Comparison of ENCODE assay signal across 8 cellular contexts in the genomic region with DNA sequence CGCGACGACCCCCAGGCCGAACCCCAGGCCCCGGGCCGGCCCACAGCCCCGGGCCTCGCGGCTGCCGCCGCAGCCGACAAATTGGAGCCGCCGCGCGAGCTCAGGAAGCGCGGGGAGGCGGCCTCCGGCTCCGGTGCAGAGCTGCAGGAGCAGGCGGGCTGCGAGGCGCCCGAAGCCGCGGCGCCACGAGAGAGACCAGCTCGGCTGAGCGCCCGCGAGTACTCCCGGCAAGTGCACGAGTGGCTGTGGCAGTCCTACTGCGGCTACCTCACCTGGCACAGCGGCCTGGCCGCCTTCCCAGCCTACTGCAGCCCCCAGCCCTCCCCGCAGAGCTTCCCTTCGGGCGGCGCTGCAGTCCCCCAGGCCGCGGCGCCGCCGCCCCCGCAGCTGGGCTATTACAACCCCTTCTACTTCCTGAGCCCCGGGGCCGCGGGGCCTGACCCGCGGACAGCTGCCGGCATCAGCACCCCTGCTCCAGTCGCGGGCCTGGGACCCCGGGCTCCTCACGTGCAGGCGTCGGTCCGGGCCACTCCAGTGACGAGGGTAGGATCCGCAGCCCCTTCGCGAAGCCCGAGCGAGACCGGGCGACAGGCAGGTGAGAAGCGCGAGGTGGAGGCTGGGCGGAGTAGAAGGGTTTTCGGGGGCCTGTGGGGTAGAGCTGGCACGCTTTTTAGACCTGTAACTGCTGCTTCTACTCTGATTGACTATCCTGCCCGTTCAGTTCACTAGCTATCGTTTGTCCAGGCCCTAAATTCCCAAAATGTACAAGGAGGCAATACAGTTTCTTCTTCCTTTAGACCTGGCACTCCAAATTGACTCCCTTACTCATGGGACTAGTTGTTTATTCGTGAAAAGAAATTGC. TPM values are rescaled to one million over a fixed set of nuclear protein-coding genes. Genes with fewer than 3 reads are reported as not detected.
DNase-seq lines count a peak whose midpoint lies in the region; ATAC-seq and TF ChIP-seq lines count a peak whose summit lies in the region.

No MANE protein-coding gene starts in this region.

- H3K9me3 ChIP-seq in tibial nerve, result no peaks in the 10 kb centered on the region

- peaks cover 2% of the 10 kb centered on the region for H3K27me3 Mint-ChIP-seq in activated T-helper 1 cell treated with anti-CD3 and anti-CD28 coated beads, Interleukin-12 subunit alpha, Interleukin-12 subunit beta, Interleukin-2, Interleukin-4 antibody, amounts not matched to agents 30 ng/mL and 10 ng/mL and 1 ng/mL, durations not matched to agents 14 hours and 24 hours and 36 hours (ENCODE audit: insufficient read depth)
- no peaks in the 10 kb centered on the region for H3K27me3 Mint-ChIP-seq in natural killer cell treated with Interleukin-12 subunit alpha and Interleukin-12 subunit beta and Interleukin-15 and Interleukin-18, amount 100 ng/mL, for 72 hours

- ATAC-seq in GM18861 (IDR thresholded peaks at IDR 0.05; ENCODE audit: unreplicated experiment), result peak; percentile 41
- peak; percentile 58 for ATAC-seq in HG03045 (IDR thresholded peaks at IDR 0.05; ENCODE audit: unreplicated experiment)
- peak; percentile 71 to 77 for ATAC-seq in natural killer cell treated with Interleukin-12 subunit alpha and Interleukin-12 subunit beta and Interleukin-15 and Interleukin-18, amount 100 ng/mL, for 72 hours

- peaks cover 0 to 28% (median 4%) of the 10 kb centered on the region in 4 donors for H3K4me1 ChIP-seq in tibial nerve

- H3K27ac Mint-ChIP-seq in activated T-helper 1 cell treated with anti-CD3 and anti-CD28 coated beads, Interleukin-12 subunit alpha, Interleukin-12 subunit beta, Interleukin-2, Interleukin-4 antibody, amounts not matched to agents 30 ng/mL and 10 ng/mL and 1 ng/mL, durations not matched to agents 14 hours and 24 hours and 36 hours, result peak overlapping the region; percentile 78
- peak overlapping the region; percentile 86 to 93 for H3K27ac Mint-ChIP-seq in natural killer cell treated with Interleukin-12 subunit alpha and Interleukin-12 subunit beta and Interleukin-15 and Interleukin-18, amount 100 ng/mL, for 72 hours

- H3K4me3 Mint-ChIP-seq in activated T-helper 1 cell treated with anti-CD3 and anti-CD28 coated beads, Interleukin-12 subunit alpha, Interleukin-12 subunit beta, Interleukin-2, Interleukin-4 antibody, amounts not matched to agents 30 ng/mL and 10 ng/mL and 1 ng/mL, durations not matched to agents 14 hours and 24 hours and 36 hours, result peak overlapping the region; percentile 85
- peak overlapping the region; percentile 97 for H3K4me3 Mint-ChIP-seq in natural killer cell treated with Interleukin-12 subunit alpha and Interleukin-12 subunit beta and Interleukin-15 and Interleukin-18, amount 100 ng/mL, for 72 hours

- no peak for TF ChIP-seq CTCF in AG04449 (IDR thresholded peaks at IDR 0.05; ENCODE audit: insufficient read depth, low read length, missing control alignments)
- TF ChIP-seq CTCF in fibroblast of mammary gland (conservative IDR thresholded peaks at IDR 0.05; ENCODE audit: control insufficient read depth, insufficient read depth, low read depth, low read length), result no peak
- TF ChIP-seq CTCF in tibial nerve (IDR thresholded peaks at IDR 0.05), result no peak

- H3K9me3 Mint-ChIP-seq in activated T-helper 1 cell treated with anti-CD3 and anti-CD28 coated beads, Interleukin-12 subunit alpha, Interleukin-12 subunit beta, Interleukin-2, Interleukin-4 antibody, amounts not matched to agents 30 ng/mL and 10 ng/mL and 1 ng/mL, durations not matched to agents 14 hours and 24 hours and 36 hours, result no peaks in the 10 kb centered on the region
- no peaks in the 10 kb centered on the region for H3K9me3 Mint-ChIP-seq in natural killer cell treated with Interleukin-12 subunit alpha and Interleukin-12 subunit beta and Interleukin-15 and Interleukin-18, amount 100 ng/mL, for 72 hours

- peak overlapping the region; percentile 95 to 99 (median 98) for H3K27ac ChIP-seq in tibial nerve

- 1% methylated on average over 29 to 54 of the region's 77 CpGs for WGBS in tibial nerve, 2 donors

- H3K36me3 Mint-ChIP-seq in activated T-helper 1 cell treated with anti-CD3 and anti-CD28 coated beads, Interleukin-12 subunit alpha, Interleukin-12 subunit beta, Interleukin-2, Interleukin-4 antibody, amounts not matched to agents 30 ng/mL and 10 ng/mL and 1 ng/mL, durations not matched to agents 14 hours and 24 hours and 36 hours (ENCODE audit: low read depth), result peaks cover 19% of the 10 kb centered on the region
- no peaks in the 10 kb centered on the region for H3K36me3 Mint-ChIP-seq in natural killer cell treated with Interleukin-12 subunit alpha and Interleukin-12 subunit beta and Interleukin-15 and Interleukin-18, amount 100 ng/mL, for 72 hours

- POLR2A ChIA-PET in AG04449 (lab: Yijun Ruan, JAX), result interaction anchor here (0.6 kb wide), 1 partner anchor 254 kb away, joined by 3 read pairs; no protein-coding TSS in a partner anchor

- intact Hi-C loops in activated T-helper 1 cell treated with anti-CD3 and anti-CD28 coated beads, Interleukin-12 subunit alpha, Interleukin-12 subunit beta, Interleukin-2, Interleukin-4 antibody, amounts not matched to agents 30 ng/mL and 10 ng/mL and 1 ng/mL, durations not matched to agents 14 hours and 24 hours and 36 hours (cut with micrococcal nuclease), result loop anchor here (1.0 to 10.0 kb wide), 9 partner anchors 16 to 663 kb away; partner anchors contain the start of genes KDM1B, KIF13A, NUP153 and TPMT

- CTCF ChIA-PET in AG04449 (lab: Yijun Ruan, JAX), result interaction anchor here (0.7 to 5.0 kb wide), 8 partner anchors 9 to 447 kb away, joined by 3 to 20 read pairs (median 4); no protein-coding TSS in a partner anchor

- H3K4me3 ChIP-seq in AG04449 (ENCODE audit: low read depth, low read length), result peak overlapping the region; percentile 91
- peak overlapping the region; percentile 70 for H3K4me3 ChIP-seq in fibroblast of mammary gland (ENCODE audit: control insufficient read depth, low read depth, low read length)
- peak overlapping the region; percentile 80 to 100 (median 95) for H3K4me3 ChIP-seq in tibial nerve

- H3K4me1 Mint-ChIP-seq in activated T-helper 1 cell treated with anti-CD3 and anti-CD28 coated beads, Interleukin-12 subunit alpha, Interleukin-12 subunit beta, Interleukin-2, Interleukin-4 antibody, amounts not matched to agents 30 ng/mL and 10 ng/mL and 1 ng/mL, durations not matched to agents 14 hours and 24 hours and 36 hours (ENCODE audit: low read depth), result peaks cover 35% of the 10 kb centered on the region
- peaks cover 26 to 31% of the 10 kb centered on the region in 2 donors for H3K4me1 Mint-ChIP-seq in natural killer cell treated with Interleukin-12 subunit alpha and Interleukin-12 subunit beta and Interleukin-15 and Interleukin-18, amount 100 ng/mL, for 72 hours (ENCODE audit: low read depth in 2 of 2)

- H3K36me3 ChIP-seq in tibial nerve, result peaks cover 0 to 27% (median 0%) of the 10 kb centered on the region in 3 donors

- DNase-seq in AG04449 (ENCODE audit: low read depth, low spot score) (no peak), NOMO-1 treated with dmso at 0.1 percent for 144 hours (lab: John Stamatoyannopoulos, UW; ENCODE audit: unreplicated experiment) (peak; percentile 26), fibroblast of mammary gland (ENCODE audit: low read depth) (peak; percentile 13), tibial nerve (ENCODE audit: low spot score in 2 of 2) (peak; percentile 14 to 17)
- DNase-seq in activated T-helper 1 cell treated with anti-CD3 and anti-CD28 coated beads, Interleukin-12 subunit alpha, Interleukin-12 subunit beta, Interleukin-2, Interleukin-4 antibody, amounts not matched to agents 30 ng/mL and 10 ng/mL and 1 ng/mL, durations not matched to agents 14 hours and 24 hours and 36 hours (ENCODE audit: low spot score), result no peak
- peak; percentile 79 for DNase-seq in natural killer cell treated with Interleukin-12 subunit alpha and Interleukin-12 subunit beta and Interleukin-15 and Interleukin-18, amount 100 ng/mL, for 72 hours (ENCODE audit: low spot score)

- no peak for TF ChIP-seq POLR2A in tibial nerve (IDR thresholded peaks at IDR 0.05)

- TF ChIP-seq EP300 in tibial nerve (IDR thresholded peaks at IDR 0.05), result no peak

- no peaks in the 10 kb centered on the region for H3K27me3 ChIP-seq in tibial nerve

RNA-seq across cellular contexts. Expression of gene FAM8A1, which starts 0.7 kb away (rescaled TPM):
- 4.5 and 4.6 TPM in 2 replicates for total RNA-seq in activated T-helper 1 cell treated with anti-CD3 and anti-CD28 coated beads, Interleukin-12 subunit alpha, Interleukin-12 subunit beta, Interleukin-2, Interleukin-4 antibody, amounts not matched to agents 30 ng/mL and 10 ng/mL and 1 ng/mL, durations not matched to agents 14 hours and 24 hours and 36 hours
- total RNA-seq in natural killer cell treated with Interleukin-12 subunit alpha and Interleukin-12 subunit beta and Interleukin-15 and Interleukin-18, amount 100 ng/mL, for 72 hours, result 1 to 10 TPM; 3.3 to 7.1 TPM
- 10 to 100 TPM; 35.6 to 47.6 (median 36.2) TPM for total RNA-seq in tibial nerve

Comparison
In these comparisons a context has a peak if more than half of its experiments do, and no peak if none do; other contexts are left out.
1. DNase-seq: peak in NOMO-1 treated with dmso at 0.1 percent for 144 hours (single experiment), fibroblast of mammary gland (single experiment), natural killer cell treated with Interleukin-12 subunit alpha and Interleukin-12 subunit beta and Interleukin-15 and Interleukin-18, amount 100 ng/mL, for 72 hours (single experiment) and tibial nerve (2 of 2); none in AG04449 (single experiment) and activated T-helper 1 cell treated with anti-CD3 and anti-CD28 coated beads, Interleukin-12 subunit alpha, Interleukin-12 subunit beta, Interleukin-2, Interleukin-4 antibody, amounts not matched to agents 30 ng/mL and 10 ng/mL and 1 ng/mL, durations not matched to agents 14 hours and 24 hours and 36 hours (single experiment).
2. Peak in every context shown above with its lines, with median percentiles within 50 percentile points of each other: H3K4me3 ChIP-seq and ATAC-seq.